ENCODE assay signal across 2 cellular contexts in genomic region chr19:47520839-47521238, GRCh38.
TF ChIP-seq lines count a peak whose summit lies in the region.

No MANE protein-coding gene starts in this region.

TF ChIP-seq in GM23338, 12 proteins besides CTCF, POLR2A, EP300 and RAD21 (continued from another document):
- TF ChIP-seq ETS1 (IDR thresholded peaks at IDR 0.05) (no peak), ZNF331 (CRISPR knock-in tag; IDR thresholded peaks at IDR 0.05; ENCODE audit: low read depth) (no peak), JUNB (IDR thresholded peaks at IDR 0.05; ENCODE audit: unreplicated experiment) (no peak), POLR2AphosphoS5 (IDR thresholded peaks at IDR 0.05; ENCODE audit: low read depth) (no peak), STAT1 (IDR thresholded peaks at IDR 0.05; ENCODE audit: unreplicated experiment) (no peak), CREB1 (CRISPR knock-in tag; IDR thresholded peaks at IDR 0.05; ENCODE audit: low read depth) (no peak)
- TF ChIP-seq, protein P1, sequence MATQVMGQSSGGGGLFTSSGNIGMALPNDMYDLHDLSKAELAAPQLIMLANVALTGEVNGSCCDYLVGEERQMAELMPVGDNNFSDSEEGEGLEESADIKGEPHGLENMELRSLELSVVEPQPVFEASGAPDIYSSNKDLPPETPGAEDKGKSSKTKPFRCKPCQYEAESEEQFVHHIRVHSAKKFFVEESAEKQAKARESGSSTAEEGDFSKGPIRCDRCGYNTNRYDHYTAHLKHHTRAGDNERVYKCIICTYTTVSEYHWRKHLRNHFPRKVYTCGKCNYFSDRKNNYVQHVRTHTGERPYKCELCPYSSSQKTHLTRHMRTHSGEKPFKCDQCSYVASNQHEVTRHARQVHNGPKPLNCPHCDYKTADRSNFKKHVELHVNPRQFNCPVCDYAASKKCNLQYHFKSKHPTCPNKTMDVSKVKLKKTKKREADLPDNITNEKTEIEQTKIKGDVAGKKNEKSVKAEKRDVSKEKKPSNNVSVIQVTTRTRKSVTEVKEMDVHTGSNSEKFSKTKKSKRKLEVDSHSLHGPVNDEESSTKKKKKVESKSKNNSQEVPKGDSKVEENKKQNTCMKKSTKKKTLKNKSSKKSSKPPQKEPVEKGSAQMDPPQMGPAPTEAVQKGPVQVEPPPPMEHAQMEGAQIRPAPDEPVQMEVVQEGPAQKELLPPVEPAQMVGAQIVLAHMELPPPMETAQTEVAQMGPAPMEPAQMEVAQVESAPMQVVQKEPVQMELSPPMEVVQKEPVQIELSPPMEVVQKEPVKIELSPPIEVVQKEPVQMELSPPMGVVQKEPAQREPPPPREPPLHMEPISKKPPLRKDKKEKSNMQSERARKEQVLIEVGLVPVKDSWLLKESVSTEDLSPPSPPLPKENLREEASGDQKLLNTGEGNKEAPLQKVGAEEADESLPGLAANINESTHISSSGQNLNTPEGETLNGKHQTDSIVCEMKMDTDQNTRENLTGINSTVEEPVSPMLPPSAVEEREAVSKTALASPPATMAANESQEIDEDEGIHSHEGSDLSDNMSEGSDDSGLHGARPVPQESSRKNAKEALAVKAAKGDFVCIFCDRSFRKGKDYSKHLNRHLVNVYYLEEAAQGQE (IDR thresholded peaks at IDR 0.05; ENCODE audit: unreplicated experiment) = no peak

TF ChIP-seq in K562, 482 proteins besides CTCF, POLR2A, EP300 and RAD21 (continued from another document):
- TF ChIP-seq BRCA1 (IDR thresholded peaks at IDR 0.05) (no peak), BRCA1 (CRISPR knock-in tag; IDR thresholded peaks at IDR 0.05) (no peak), HNRNPUL1 (IDR thresholded peaks at IDR 0.05; ENCODE audit: low read length) (no peak), PPARD (CRISPR knock-in tag; IDR thresholded peaks at IDR 0.05) (no peak)
